Comparison of ENCODE assay signal across 10 cellular contexts in genomic region chr16:47978491-47979490, GRCh38.
"Had no signal": no experiment of that assay in that cellular context is flagged by ENCODE, and none has a peak within 500 bp of the region (broad histone marks: within the 10 kb centered on the region; RNA-seq: fewer than 3 reads in every experiment).

No MANE protein-coding gene starts in this region.

- H3K9me3 ChIP-seq: adrenal gland, gastroesophageal sphincter, tibial artery had no signal

- H3K27ac ChIP-seq: adrenal gland, epithelial cell of prostate, gastroesophageal sphincter, parathyroid adenoma, skin epidermis, tibial artery had no signal

- H3K4me1 ChIP-seq: adrenal gland, gastroesophageal sphincter, parathyroid adenoma had no signal

- DNase-seq: activated naive CD4-positive, alpha-beta T cell treated with anti-CD3 and anti-CD28 coated beads, Interleukin-2, amount 50 U/mL, for 16 hours; adrenal gland; central memory CD4-positive, alpha-beta T cell; effector memory CD4-positive, alpha-beta T cell; left ventricle myocardium superior; tibial artery had no signal

- H3K9ac ChIP-seq: parathyroid adenoma had no signal

- H3K4me3 ChIP-seq: adrenal gland, gastroesophageal sphincter, skin epidermis, tibial artery had no signal

- H3K27me3 ChIP-seq: adrenal gland, tibial artery had no signal

- H3K36me3 ChIP-seq: adrenal gland, gastroesophageal sphincter, tibial artery had no signal
